15 cellular contexts compared by ENCODE assay signal in genomic region chr10:15571570-15571969, GRCh38.
DNase-seq lines count a peak whose midpoint lies in the region; ATAC-seq and TF ChIP-seq lines count a peak whose summit lies in the region.
"Had no signal": no experiment of that assay in that cellular context is flagged by ENCODE, and none has a peak within 500 bp of the region (broad histone marks: within the 10 kb centered on the region; RNA-seq: fewer than 3 reads in every experiment).

No MANE protein-coding gene starts in this region.

- intact Hi-C loops in MCF 10A (cut with micrococcal nuclease): no loop called here
- intact Hi-C loops in breast epithelium (cut with DNase I; ENCODE audit: low total_unique reads): no loop called here
- intact Hi-C loops in uterus (cut with DNase I; ENCODE audit: low total_unique reads): no loop called here

- H3K4me3 Mint-ChIP-seq in MCF 10A (ENCODE audit: unreplicated experiment): no peak overlapping the region
- H3K4me3 Mint-ChIP-seq: activated naive CD4-positive, alpha-beta T cell treated with anti-CD3 and anti-CD28 coated beads, Interleukin-2, amount 50 U/mL, for 24 hours had no signal

- TF ChIP-seq CTCF in MCF 10A (IDR thresholded peaks at IDR 0.05; ENCODE audit: unreplicated experiment) (no peak), breast epithelium (IDR thresholded peaks at IDR 0.05) (no peak), brain microvascular endothelial cell (IDR thresholded peaks at IDR 0.05; ENCODE audit: low read depth, low read length, missing control alignments) (no peak), uterus (IDR thresholded peaks at IDR 0.05) (no peak)

- peaks cover 25% of the 10 kb centered on the region for H3K27me3 Mint-ChIP-seq in MCF 10A (ENCODE audit: insufficient read depth, unreplicated experiment)

- H3K4me1 Mint-ChIP-seq in MCF 10A (ENCODE audit: insufficient read depth, unreplicated experiment): no peaks in the 10 kb centered on the region
- H3K4me1 Mint-ChIP-seq: activated naive CD4-positive, alpha-beta T cell treated with anti-CD3 and anti-CD28 coated beads, Interleukin-2, amount 50 U/mL, for 24 hours had no signal

- no TSS peak for BruUV-seq in MCF 10A (replicated peaks; lab: Mats Ljungman, UMichigan)

- TF ChIP-seq POLR2A in breast epithelium (IDR thresholded peaks at IDR 0.05) (no peak), uterus (IDR thresholded peaks at IDR 0.05) (no peak)

- no peak for ATAC-seq in left lobe of liver
- ATAC-seq in GM18498 (IDR thresholded peaks at IDR 0.05; ENCODE audit: unreplicated experiment): no peak
- ATAC-seq: A549, pancreas had no signal

- DNase-seq in MCF 10A (ENCODE audit: unreplicated experiment): peak; percentile 33
- no peak for DNase-seq in breast epithelium (ENCODE audit: low spot score in 2 of 2)
- DNase-seq in brain microvascular endothelial cell: peak; percentile 66
- DNase-seq in left lobe of liver (ENCODE audit: low spot score): peak; percentile 47
- peak; percentile 22 to 47 for DNase-seq in uterus
- no peak for DNase-seq in Kasumi-1 (lab: John Stamatoyannopoulos, UW)
- no peak for DNase-seq in NCI-H2227 (lab: John Stamatoyannopoulos, UW; ENCODE audit: unreplicated experiment)
- DNase-seq: activated CD4-positive, alpha-beta T cell treated with anti-CD3 and anti-CD28 coated beads, Interleukin-2, amount 50 U/mL, for 1 hour; NCI-H774; transverse colon had no signal

- no peaks in the 10 kb centered on the region for H3K9me3 ChIP-seq in breast epithelium
- no peaks in the 10 kb centered on the region for H3K9me3 ChIP-seq in uterus
- H3K9me3 ChIP-seq: A549, HAP-1, pancreas, transverse colon had no signal

- H3K27me3 ChIP-seq in breast epithelium: no peaks in the 10 kb centered on the region
- no peaks in the 10 kb centered on the region for H3K27me3 ChIP-seq in brain microvascular endothelial cell (replicated peaks)
- H3K27me3 ChIP-seq in uterus: no peaks in the 10 kb centered on the region
- H3K27me3 ChIP-seq: pancreas, transverse colon had no signal

- no peaks in the 10 kb centered on the region for H3K36me3 ChIP-seq in breast epithelium
- H3K36me3 ChIP-seq in brain microvascular endothelial cell (replicated peaks): no peaks in the 10 kb centered on the region
- H3K36me3 ChIP-seq in uterus: no peaks in the 10 kb centered on the region
- H3K36me3 ChIP-seq: HAP-1, pancreas, transverse colon had no signal

- in situ Hi-C loops in brain microvascular endothelial cell (cut with HindIII; ENCODE audit: low pct_ligation_motif_present, low sequenced_read_pairs): no loop called here

- CTCF ChIA-PET in MCF 10A (lab: Yijun Ruan, JAX): interaction anchor here (0.6 kb wide), 1 partner anchor 33 kb away, joined by 3 read pairs; no protein-coding TSS in a partner anchor

- POLR2A ChIA-PET in MCF 10A (lab: Yijun Ruan, JAX): no interaction called here

- H3K4me3 ChIP-seq in breast epithelium (no peak overlapping the region), brain microvascular endothelial cell (ENCODE audit: low read depth, low read length) (no peak overlapping the region), uterus (no peak overlapping the region)
- H3K4me3 ChIP-seq: A549, HAP-1, pancreas, transverse colon had no signal

- H3K36me3 Mint-ChIP-seq in MCF 10A (ENCODE audit: insufficient read depth, unreplicated experiment): no peaks in the 10 kb centered on the region
- H3K36me3 Mint-ChIP-seq: activated naive CD4-positive, alpha-beta T cell treated with anti-CD3 and anti-CD28 coated beads, Interleukin-2, amount 50 U/mL, for 24 hours had no signal

- no peaks in the 10 kb centered on the region for H3K4me1 ChIP-seq in breast epithelium
- H3K4me1 ChIP-seq in uterus: no peaks in the 10 kb centered on the region
- H3K4me1 ChIP-seq: A549, HAP-1, pancreas had no signal

- H3K27ac ChIP-seq in breast epithelium: no peak overlapping the region
- no peak overlapping the region for H3K27ac ChIP-seq in brain microvascular endothelial cell
- H3K27ac ChIP-seq in uterus: no peak overlapping the region
- H3K27ac ChIP-seq: A549, pancreas, transverse colon had no signal

- no peak overlapping the region for H3K27ac Mint-ChIP-seq in MCF 10A (ENCODE audit: low read depth, unreplicated experiment)
- H3K27ac Mint-ChIP-seq: activated naive CD4-positive, alpha-beta T cell treated with anti-CD3 and anti-CD28 coated beads, Interleukin-2, amount 50 U/mL, for 24 hours had no signal

- H3K9me3 Mint-ChIP-seq in MCF 10A (ENCODE audit: unreplicated experiment): no peaks in the 10 kb centered on the region
- H3K9me3 Mint-ChIP-seq: activated naive CD4-positive, alpha-beta T cell treated with anti-CD3 and anti-CD28 coated beads, Interleukin-2, amount 50 U/mL, for 24 hours had no signal

Comparison
In these comparisons a context has a peak if more than half of its experiments do, and no peak if none do; other contexts are left out.
1. DNase-seq: peak in MCF 10A (single experiment), brain microvascular endothelial cell (single experiment), left lobe of liver (single experiment) and uterus (2 of 2); none in breast epithelium (0 of 2), Kasumi-1 (0 of 2) and NCI-H2227 (single experiment).